Comparison of ENCODE assay signal across 1 cellular context in the genomic region with DNA sequence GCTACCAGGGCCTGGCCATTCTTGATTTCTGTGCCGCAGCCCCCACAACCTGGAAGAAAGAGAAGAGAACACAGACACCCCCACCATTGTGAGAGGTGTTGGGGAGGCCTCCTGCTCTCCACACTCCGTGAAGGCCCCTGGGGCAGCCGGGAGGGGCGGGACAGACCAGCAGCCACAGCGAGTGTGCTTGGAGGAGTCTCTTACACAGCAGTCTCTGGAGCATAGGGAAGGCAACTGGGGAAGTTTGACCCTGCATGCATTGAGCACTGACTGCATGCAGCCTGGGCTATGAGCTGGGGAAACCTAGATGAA.
TF ChIP-seq lines count a peak whose summit lies in the region.

No MANE protein-coding gene starts in this region.

TF ChIP-seq in HEK293, 187 proteins besides CTCF, POLR2A, EP300 and RAD21:
- no peak for TF ChIP-seq ZNF830 (tag by site-specific recombination; IDR thresholded peaks at IDR 0.05; ENCODE audit: low read depth)
- TF ChIP-seq, protein P1, sequence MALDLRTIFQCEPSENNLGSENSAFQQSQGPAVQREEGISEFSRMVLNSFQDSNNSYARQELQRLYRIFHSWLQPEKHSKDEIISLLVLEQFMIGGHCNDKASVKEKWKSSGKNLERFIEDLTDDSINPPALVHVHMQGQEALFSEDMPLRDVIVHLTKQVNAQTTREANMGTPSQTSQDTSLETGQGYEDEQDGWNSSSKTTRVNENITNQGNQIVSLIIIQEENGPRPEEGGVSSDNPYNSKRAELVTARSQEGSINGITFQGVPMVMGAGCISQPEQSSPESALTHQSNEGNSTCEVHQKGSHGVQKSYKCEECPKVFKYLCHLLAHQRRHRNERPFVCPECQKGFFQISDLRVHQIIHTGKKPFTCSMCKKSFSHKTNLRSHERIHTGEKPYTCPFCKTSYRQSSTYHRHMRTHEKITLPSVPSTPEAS (tag by site-specific recombination; IDR thresholded peaks at IDR 0.05), result no peak
- 0 out of 2 replicates have a peak, but pooled peaks have one; percentile 1 for TF ChIP-seq ZIC2 (tag by site-specific recombination; IDR thresholded peaks at IDR 0.05)
- TF ChIP-seq ZNF311 (tag by site-specific recombination; IDR thresholded peaks at IDR 0.05; ENCODE audit: borderline replicate concordance), result no peak
- TF ChIP-seq ZBTB20 (tag by site-specific recombination; IDR thresholded peaks at IDR 0.05), result no peak
